ENCODE assay signal across 9 cellular contexts in genomic region chr19:43274726-43275125, GRCh38. TPM values are rescaled to one million over a fixed set of nuclear protein-coding genes. Genes with fewer than 3 reads are reported as not detected.
DNase-seq lines count a peak whose midpoint lies in the region; ATAC-seq, FAIRE-seq and TF ChIP-seq lines count a peak whose summit lies in the region.
"Not testable (repeated sequence)": the region's sequence is repeated elsewhere in the genome, so short reads cannot be mapped to it uniquely, and the experiment has no call there.
"Had no signal": no experiment of that assay in that cellular context is flagged by ENCODE, and none has a peak within 500 bp of the region (broad histone marks: within the 10 kb centered on the region; RNA-seq: fewer than 3 reads in every experiment).

No MANE protein-coding gene starts in this region.

- not testable (repeated sequence) for H3K9ac ChIP-seq in neural progenitor cell

- not testable (repeated sequence) for H3K36me3 Mint-ChIP-seq in neural progenitor cell

- not testable (repeated sequence) for H3K4me2 ChIP-seq in neural progenitor cell

- not testable (repeated sequence) for H3K36me3 ChIP-seq in bronchial epithelial cell (ENCODE audit: control insufficient read depth, insufficient read depth, low read length); heart right ventricle; neural progenitor cell

- intact Hi-C loops in heart right ventricle (cut with DNase I), result not testable (repeated sequence)

- H3K9me3 Mint-ChIP-seq in neural progenitor cell, result peaks cover 15% of the 10 kb centered on the region

- not testable (repeated sequence) for H3K27me3 Mint-ChIP-seq in neural progenitor cell (ENCODE audit: insufficient read depth, low read depth)

- H3K4me3 ChIP-seq in Jurkat, Clone E6-1 (ENCODE audit: low read length); bronchial epithelial cell (ENCODE audit: low read depth, low read length); heart right ventricle; neural progenitor cell: not testable (repeated sequence)

- H3K27ac Mint-ChIP-seq in neural progenitor cell, result not testable (repeated sequence)

- H3K27ac ChIP-seq in heart right ventricle, neural progenitor cell: not testable (repeated sequence)

- H3K4me1 ChIP-seq in heart right ventricle, neural progenitor cell: not testable (repeated sequence)

- ATAC-seq in heart right ventricle, result not testable (repeated sequence)

- H3K4me3 Mint-ChIP-seq in neural progenitor cell, result not testable (repeated sequence)

- H2AFZ ChIP-seq in neural progenitor cell (replicated peaks), result not testable (repeated sequence)

- DNase-seq in Daoy (ENCODE audit: low read depth) (peak; percentile 55), NCI-H69 (lab: John Stamatoyannopoulos, UW) (peak; percentile 62), SW480 (ENCODE audit: low spot score) (peak; percentile 54), bronchial epithelial cell (ENCODE audit: low read depth) (peak; percentile 43), heart right ventricle (peak in 1 of 2 donors; percentile 19), neural progenitor cell (ENCODE audit: low spot score) (peak; percentile 20)
- peak; percentile 8 for DNase-seq in Jurkat, Clone E6-1 (ENCODE audit: low read depth, low spot score)

- not testable (repeated sequence) for H3F3A ChIP-seq in neural progenitor cell (ENCODE audit: low read depth)

- H3K9me3 ChIP-seq in heart right ventricle; neural progenitor cell (ENCODE audit: low read depth): not testable (repeated sequence)

- 21 to 26% methylated on average over 6 of the region's 6 CpGs for WGBS in heart right ventricle, 2 donors

- not testable (repeated sequence) for H3K27me3 ChIP-seq in bronchial epithelial cell (ENCODE audit: control insufficient read depth, insufficient read depth, low read length); heart right ventricle; neural progenitor cell

- TF ChIP-seq CTCF in bronchial epithelial cell (IDR thresholded peaks at IDR 0.05; ENCODE audit: insufficient read depth, low read length, severe bottlenecking), result peak; percentile 62
- peak in 7 of 9 donors; percentile 48 to 64 (median 51) for TF ChIP-seq CTCF in heart right ventricle (IDR thresholded peaks at IDR 0.05)
- TF ChIP-seq CTCF in neural progenitor cell (IDR thresholded peaks at IDR 0.05), result peak; percentile 44

- not testable (repeated sequence) for H4K20me1 ChIP-seq in neural progenitor cell (ENCODE audit: low read depth)

- H3K79me2 ChIP-seq in neural progenitor cell (ENCODE audit: low read depth), result not testable (repeated sequence)

- FAIRE-seq in bronchial epithelial cell (lab: Jason Lieb, UNC), result not testable (repeated sequence)

- H3K4me1 Mint-ChIP-seq in neural progenitor cell, result not testable (repeated sequence)

RNA-seq across cellular contexts. Expression of gene PSG9, which starts 5.4 kb away (rescaled TPM):
- 0.29 and 0.60 TPM in 2 replicates for total RNA-seq in Daoy (2014; rRNA removed; shearing (Covaris generic))
- not detected for polyA plus RNA-seq in Jurkat, Clone E6-1 (2012; ENCODE audit: insufficient read depth, insufficient read length)
- not detected in 2 replicates for total RNA-seq in bronchial epithelial cell
- not detected for total RNA-seq in heart right ventricle
- polyA plus RNA-seq in heart right ventricle, result not detected
- not detected in 2 replicates for total RNA-seq in neural progenitor cell (ENCODE audit: low replicate concordance)
- total RNA-seq: left cardiac atrium, Right ventricle myocardium inferior had no signal
